ENCODE assay signal across 20 cellular contexts in the genomic region with DNA sequence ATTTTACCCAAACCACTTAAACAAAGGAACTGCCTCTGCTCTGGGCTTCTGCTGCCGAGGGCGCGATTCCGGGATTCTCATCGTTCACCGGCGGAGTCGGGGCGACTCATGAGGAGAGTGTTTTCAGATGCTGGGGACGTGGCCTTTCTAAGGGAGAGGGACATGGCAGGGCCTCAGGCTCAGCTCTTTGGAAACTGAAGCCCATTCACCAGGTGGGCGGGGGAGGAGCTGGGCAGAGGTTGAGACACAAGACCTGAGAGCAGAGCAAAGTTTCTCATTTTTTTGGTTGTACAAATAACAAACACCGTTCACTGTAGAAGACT. TPM values are rescaled to one million over a fixed set of nuclear protein-coding genes. Genes with fewer than 3 reads are reported as not detected.
A peak's percentile ranks its signal among the peaks of the same experiment; 100 is the strongest.
DNase-seq lines count a peak whose midpoint lies in the region; ATAC-seq and TF ChIP-seq lines count a peak whose summit lies in the region.
"Had no signal": no experiment of that assay in that cellular context is flagged by ENCODE, and none has a peak within 500 bp of the region (broad histone marks: within the 10 kb centered on the region; RNA-seq: fewer than 3 reads in every experiment).

No MANE protein-coding gene starts in this region.

- H3K36me3 Mint-ChIP-seq in CD4-positive, alpha-beta T cell (ENCODE audit: low read depth): peaks cover 62% of the 10 kb centered on the region
- peaks cover 16% of the 10 kb centered on the region for H3K36me3 Mint-ChIP-seq in central memory CD8-positive, alpha-beta T cell (ENCODE audit: insufficient read depth)
- H3K36me3 Mint-ChIP-seq in nephron progenitor cell (ENCODE audit: low read depth): peaks cover 20% of the 10 kb centered on the region

- ATAC-seq in CD4-positive, alpha-beta T cell (ENCODE audit: poor library complexity): no peak
- no peak for ATAC-seq in central memory CD8-positive, alpha-beta T cell (replicated peaks; ENCODE audit: extremely low read depth, poor library complexity, severe bottlenecking)
- ATAC-seq in HG03045 (IDR thresholded peaks at IDR 0.05; ENCODE audit: unreplicated experiment): no peak
- ATAC-seq in gastrocnemius medialis: no peak
- no peak for ATAC-seq in HG03342 (IDR thresholded peaks at IDR 0.05; ENCODE audit: unreplicated experiment)
- ATAC-seq: body of pancreas; natural killer cell treated with Interleukin-12 subunit alpha and Interleukin-12 subunit beta and Interleukin-15 and Interleukin-18, amount 100 ng/mL, for 72 hours had no signal

- CTCF ChIA-PET in CD4-positive, alpha-beta T cell (lab: Charles Lee): no interaction called here

- POLR2A ChIA-PET in CD4-positive, alpha-beta T cell (lab: Charles Lee): no interaction called here

- H3K36me3 ChIP-seq in gastrocnemius medialis: peaks cover 0 to 7% of the 10 kb centered on the region in 2 donors
- H3K36me3 ChIP-seq: prostate gland had no signal

- H3K27me3 ChIP-seq in CD4-positive, alpha-beta T cell (ENCODE audit: control insufficient read depth, insufficient read depth, low read length): no peaks in the 10 kb centered on the region
- no peaks in the 10 kb centered on the region for H3K27me3 ChIP-seq in gastrocnemius medialis
- H3K27me3 ChIP-seq: body of pancreas had no signal

- in situ Hi-C loops in gastrocnemius medialis (cut with MboI; ENCODE audit: low sequenced_read_pairs in 4 of 4): no loop called here

- H3K27ac Mint-ChIP-seq in CD4-positive, alpha-beta T cell: peak overlapping the region; percentile 65
- peak overlapping the region; percentile 88 for H3K27ac Mint-ChIP-seq in central memory CD8-positive, alpha-beta T cell (ENCODE audit: low read depth)
- H3K27ac Mint-ChIP-seq in nephron progenitor cell: peak overlapping the region; percentile 86

- peak overlapping the region; percentile 11 for H3K4me3 Mint-ChIP-seq in CD4-positive, alpha-beta T cell
- no peak overlapping the region for H3K4me3 Mint-ChIP-seq in central memory CD8-positive, alpha-beta T cell
- peak overlapping the region; percentile 66 for H3K4me3 Mint-ChIP-seq in nephron progenitor cell
- H3K4me3 Mint-ChIP-seq: activated naive CD8-positive, alpha-beta T cell; natural killer cell treated with Interleukin-12 subunit alpha and Interleukin-12 subunit beta and Interleukin-15 and Interleukin-18, amount 100 ng/mL, for 72 hours had no signal

- no peak for TF ChIP-seq POLR2A in gastrocnemius medialis (IDR thresholded peaks at IDR 0.05)

- intact Hi-C loops in CD4-positive, alpha-beta T cell (cut with DNase I, micrococcal nuclease): no loop called here
- intact Hi-C loops in gastrocnemius medialis (cut with DNase I; ENCODE audit: low total_unique reads): no loop called here

- no peaks in the 10 kb centered on the region for H3K9me3 Mint-ChIP-seq in CD4-positive, alpha-beta T cell
- H3K9me3 Mint-ChIP-seq in central memory CD8-positive, alpha-beta T cell: no peaks in the 10 kb centered on the region
- peaks cover 4% of the 10 kb centered on the region for H3K9me3 Mint-ChIP-seq in nephron progenitor cell
- H3K9me3 Mint-ChIP-seq: natural killer cell treated with Interleukin-12 subunit alpha and Interleukin-12 subunit beta and Interleukin-15 and Interleukin-18, amount 100 ng/mL, for 72 hours had no signal

- DNase-seq in CD4-positive, alpha-beta T cell: no peak
- peak; percentile 41 for DNase-seq in ELF-1 (ENCODE audit: low read depth, low spot score)
- no peak for DNase-seq in central memory CD8-positive, alpha-beta T cell (ENCODE audit: low spot score in 2 of 2)
- DNase-seq in nephron progenitor cell: no peak
- DNase-seq in gastrocnemius medialis: no peak
- DNase-seq: activated CD4-positive, CD25-positive, alpha-beta regulatory T cell treated with anti-CD3 and anti-CD28 coated beads, Interleukin-2, amount 50 U/mL, for 72 hours; activated T-cell treated with anti-CD3 and anti-CD28 coated beads, Interleukin-2, amount 50 U/mL, for 1 hour; body of pancreas; COR-L47; NCI-H1105; NCI-H510A; PC-9; SHP77 had no signal

- H3K27ac ChIP-seq in CD4-positive, alpha-beta T cell (ENCODE audit: low read depth, low read length): no peak overlapping the region
- H3K27ac ChIP-seq in gastrocnemius medialis: no peak overlapping the region
- H3K27ac ChIP-seq: body of pancreas, HL-60, PC-9, prostate gland, thoracic aorta had no signal

- H3K4me1 ChIP-seq in gastrocnemius medialis: peaks cover 15 to 45% of the 10 kb centered on the region in 2 donors
- H3K4me1 ChIP-seq: body of pancreas, prostate gland had no signal

- no peaks in the 10 kb centered on the region for H3K27me3 Mint-ChIP-seq in CD4-positive, alpha-beta T cell
- no peaks in the 10 kb centered on the region for H3K27me3 Mint-ChIP-seq in central memory CD8-positive, alpha-beta T cell
- H3K27me3 Mint-ChIP-seq in nephron progenitor cell (ENCODE audit: low read depth, poor library complexity): peaks cover 17% of the 10 kb centered on the region
- H3K27me3 Mint-ChIP-seq: activated naive CD8-positive, alpha-beta T cell; natural killer cell treated with Interleukin-12 subunit alpha and Interleukin-12 subunit beta and Interleukin-15 and Interleukin-18, amount 100 ng/mL, for 72 hours had no signal

- H3K9me3 ChIP-seq in CD4-positive, alpha-beta T cell (ENCODE audit: control insufficient read depth, low read length): no peaks in the 10 kb centered on the region
- H3K9me3 ChIP-seq in gastrocnemius medialis: no peaks in the 10 kb centered on the region
- H3K9me3 ChIP-seq: body of pancreas, prostate gland, thoracic aorta had no signal

- no peak for TF ChIP-seq CTCF in CD4-positive, alpha-beta T cell (IDR thresholded peaks at IDR 0.05)
- TF ChIP-seq CTCF in nephron progenitor cell (IDR thresholded peaks at IDR 0.05) (no peak), gastrocnemius medialis (IDR thresholded peaks at IDR 0.05 in 4 of 5, conservative IDR thresholded peaks at IDR 0.05 in 1 of 5) (no peak)

- peaks cover 44% of the 10 kb centered on the region for H3K4me1 Mint-ChIP-seq in CD4-positive, alpha-beta T cell (ENCODE audit: low read depth)
- H3K4me1 Mint-ChIP-seq in central memory CD8-positive, alpha-beta T cell: peaks cover 29% of the 10 kb centered on the region
- peaks cover 72% of the 10 kb centered on the region for H3K4me1 Mint-ChIP-seq in nephron progenitor cell

- no peak overlapping the region for H3K4me3 ChIP-seq in gastrocnemius medialis
- H3K4me3 ChIP-seq: body of pancreas, PC-9, prostate gland, thoracic aorta had no signal

RNA-seq across cellular contexts. Expression of gene NFATC1, which starts 29.8 kb away (rescaled TPM):
- total RNA-seq in CD4-positive, alpha-beta T cell: 100 to 1,000 TPM; 107 to 113 TPM
- 10 to 100 TPM in 3 of 4 donors, 1 to 10 TPM in 1; 7.1 to 74.7 (median 28.4) TPM for total RNA-seq in gastrocnemius medialis
